ENCODE assay signal across 11 cellular contexts in genomic region chr1:164774413-164774812, GRCh38.
DNase-seq lines count a peak whose midpoint lies in the region; ATAC-seq and TF ChIP-seq lines count a peak whose summit lies in the region.
"Had no signal": no experiment of that assay in that cellular context is flagged by ENCODE, and none has a peak within 500 bp of the region (broad histone marks: within the 10 kb centered on the region; RNA-seq: fewer than 3 reads in every experiment).

No MANE protein-coding gene starts in this region.

- TF ChIP-seq CTCF in AG09309 (IDR thresholded peaks at IDR 0.05; ENCODE audit: control insufficient read depth, insufficient read depth, low read depth, low read length, missing control alignments) = peak; percentile 2
- TF ChIP-seq CTCF in HCT116 (IDR thresholded peaks at IDR 0.05 in 2 of 3, conservative IDR thresholded peaks at IDR 0.05 in 1 of 3; ENCODE audit: borderline replicate concordance in 1 of 3, insufficient read depth in 1 of 3, low read depth in 2 of 3, low read length in 2 of 3) = peak in 2 of 3 experiments; percentile 33 to 48; a peak in 3 of 6 replicates
- no peak for TF ChIP-seq CTCF in brain (conservative IDR thresholded peaks at IDR 0.05)
- TF ChIP-seq CTCF in neural crest cell (conservative IDR thresholded peaks at IDR 0.05) = no peak

- POLR2A ChIA-PET in HCT116 (lab: Charles Lee) = no interaction called here
- POLR2A ChIA-PET in CD8-positive, alpha-beta memory T cell (lab: Charles Lee) = no interaction called here

- no peaks in the 10 kb centered on the region for H3K27me3 ChIP-seq in HCT116 (ENCODE audit: insufficient read depth, low read length)
- H3K27me3 ChIP-seq in CD8-positive, alpha-beta memory T cell (ENCODE audit: insufficient read depth, low read length, poor library complexity, severe bottlenecking) = no peaks in the 10 kb centered on the region

- no TSS peak for BruUV-seq in HCT116 (replicated peaks; lab: Mats Ljungman, UMichigan)

- no peaks in the 10 kb centered on the region for H3K79me2 ChIP-seq in HCT116 (ENCODE audit: insufficient read depth, low read length)

- no peak overlapping the region for H3K4me3 ChIP-seq in AG09309 (ENCODE audit: control insufficient read depth, low read depth, low read length)
- H3K4me3 ChIP-seq in HCT116 (replicated peaks in 1 of 2; ENCODE audit: low read depth in 1 of 2, low read length in 2 of 2) = no peak overlapping the region
- no peak overlapping the region for H3K4me3 ChIP-seq in CD8-positive, alpha-beta memory T cell (ENCODE audit: low read length)

- DNase-seq in AG09309 (ENCODE audit: low read depth) = no peak
- DNase-seq in HCT116 (ENCODE audit: low read depth, low spot score) = no peak
- DNase-seq in neural crest cell (ENCODE audit: low read depth, low spot score) = no peak
- DNase-seq in NCI-H1436 (lab: John Stamatoyannopoulos, UW) = no peak
- no peak for DNase-seq in CD8-positive, alpha-beta memory T cell
- DNase-seq in effector CD8-positive, alpha-beta T cell (lab: John Stamatoyannopoulos, UW) = no peak
- DNase-seq: amygdala, COR-L47 had no signal

- H3K36me3 Mint-ChIP-seq in brain = no peaks in the 10 kb centered on the region
- peaks cover 2% of the 10 kb centered on the region for H3K36me3 Mint-ChIP-seq in neural crest cell (ENCODE audit: low read depth)
- H3K36me3 Mint-ChIP-seq in CD8-positive, alpha-beta memory T cell = no peaks in the 10 kb centered on the region

- RAD21 ChIA-PET in HCT116 (lab: Charles Lee; ENCODE audit: low non-redundant PET in 1 of 2, low total read pairs in 2 of 2, uncharacterized antibody in 2 of 2, unreplicated experiment in 2 of 2) = no interaction called here

- H3K9ac ChIP-seq in HCT116 (ENCODE audit: low read length) = no peak overlapping the region

- H3K27ac ChIP-seq in HCT116 (ENCODE audit: low read depth, low read length) = no peak overlapping the region
- no peak overlapping the region for H3K27ac ChIP-seq in CD8-positive, alpha-beta memory T cell (ENCODE audit: low read depth, low read length)

- no peaks in the 10 kb centered on the region for H4K20me1 ChIP-seq in HCT116 (ENCODE audit: insufficient read depth)

- H3K27me3 Mint-ChIP-seq in brain = peaks cover 3% of the 10 kb centered on the region
- no peaks in the 10 kb centered on the region for H3K27me3 Mint-ChIP-seq in neural crest cell (ENCODE audit: low read depth)
- H3K27me3 Mint-ChIP-seq in CD8-positive, alpha-beta memory T cell = no peaks in the 10 kb centered on the region

- no peaks in the 10 kb centered on the region for H3K9me2 ChIP-seq in HCT116 (ENCODE audit: insufficient read depth)

- no peak for TF ChIP-seq POLR2A in HCT116 (IDR thresholded peaks at IDR 0.05; ENCODE audit: borderline replicate concordance, extremely low read depth, insufficient read depth, insufficient read length)

- H3K27ac Mint-ChIP-seq in brain = peak overlapping the region; percentile 80 to 96 (median 84)
- H3K27ac Mint-ChIP-seq in neural crest cell (ENCODE audit: unreplicated experiment) = peak overlapping the region; percentile 2
- no peak overlapping the region for H3K27ac Mint-ChIP-seq in CD8-positive, alpha-beta memory T cell

- H3K4me1 Mint-ChIP-seq in brain = peaks cover 84% of the 10 kb centered on the region
- H3K4me1 Mint-ChIP-seq in neural crest cell = peaks cover 35% of the 10 kb centered on the region
- no peaks in the 10 kb centered on the region for H3K4me1 Mint-ChIP-seq in CD8-positive, alpha-beta memory T cell

- H3K4me2 ChIP-seq in HCT116 (ENCODE audit: low read length) = no peak overlapping the region

- H3K9me3 ChIP-seq in HCT116 (ENCODE audit: control insufficient read depth in 1 of 2, insufficient read depth in 1 of 2, low read depth in 1 of 2, low read length in 2 of 2) = no peaks in the 10 kb centered on the region
- no peaks in the 10 kb centered on the region for H3K9me3 ChIP-seq in CD8-positive, alpha-beta memory T cell (ENCODE audit: low read length)

- no peaks in the 10 kb centered on the region for H3K9me3 Mint-ChIP-seq in brain
- H3K9me3 Mint-ChIP-seq in neural crest cell = no peaks in the 10 kb centered on the region
- H3K9me3 Mint-ChIP-seq in CD8-positive, alpha-beta memory T cell = peaks cover 0 to 1% (median 0%) of the 10 kb centered on the region in 5 donors

- peak overlapping the region in 4 of 5 experiments; percentile 23 to 64 (median 38) for H3K4me3 Mint-ChIP-seq in brain
- H3K4me3 Mint-ChIP-seq in neural crest cell = no peak overlapping the region
- no peak overlapping the region for H3K4me3 Mint-ChIP-seq in CD8-positive, alpha-beta memory T cell

- no peak overlapping the region for H2AFZ ChIP-seq in HCT116 (ENCODE audit: low read depth, low read length, poor library complexity, severe bottlenecking)

- peak; percentile 9; the same call in 1 of the 2 replicates for TF ChIP-seq RAD21 in HCT116 (IDR thresholded peaks at IDR 0.05; ENCODE audit: low read depth)

- ATAC-seq in HCT116 (no peak), GM21529 (IDR thresholded peaks at IDR 0.05; ENCODE audit: unreplicated experiment) (no peak)

- CTCF ChIA-PET in HCT116 (lab: Charles Lee) = no interaction called here
- CTCF ChIA-PET in CD8-positive, alpha-beta memory T cell (lab: Charles Lee) = interaction anchor here (1.4 kb wide), 1 partner anchor 13 kb away, joined by 5 read pairs; no protein-coding TSS in a partner anchor

- peaks cover 39% of the 10 kb centered on the region in 2 experiments for H3K4me1 ChIP-seq in HCT116 (ENCODE audit: control insufficient read depth in 1 of 2, insufficient read depth in 2 of 2, low read length in 2 of 2)
- H3K4me1 ChIP-seq in CD8-positive, alpha-beta memory T cell (ENCODE audit: insufficient read depth, low read length) = no peaks in the 10 kb centered on the region

- intact Hi-C loops in HCT116 (cut with micrococcal nuclease) = loop anchor here (1.0 kb wide), 1 partner anchor 37 kb away; no protein-coding TSS in a partner anchor

- no peaks in the 10 kb centered on the region for H3K36me3 ChIP-seq in HCT116 (ENCODE audit: control insufficient read depth in 1 of 2, insufficient read depth in 2 of 2, low read length in 2 of 2)
- H3K36me3 ChIP-seq in CD8-positive, alpha-beta memory T cell (ENCODE audit: insufficient read depth, low read length) = no peaks in the 10 kb centered on the region
- H3K36me3 ChIP-seq: WERI-Rb-1 had no signal

TF ChIP-seq in HCT116, 20 proteins besides CTCF, POLR2A, EP300 and RAD21:
- no peak for TF ChIP-seq CBX3 (IDR thresholded peaks at IDR 0.05; ENCODE audit: low read depth)
- no peak for TF ChIP-seq EGR1 (IDR thresholded peaks at IDR 0.05; ENCODE audit: low read depth)
- TF ChIP-seq CEBPB (IDR thresholded peaks at IDR 0.05; ENCODE audit: low read depth) = no peak
- no peak for TF ChIP-seq ZFX (IDR thresholded peaks at IDR 0.05)
- TF ChIP-seq SIN3A (IDR thresholded peaks at IDR 0.05; ENCODE audit: low read depth) = no peak

Comparison
In these comparisons a context has a peak if more than half of its experiments do, and no peak if none do; other contexts are left out.
1. CTCF ChIP-seq: peak in AG09309 (single experiment) and HCT116 (2 of 3); none in brain (0 of 2) and neural crest cell (single experiment).
2. H3K27ac Mint-ChIP-seq: peak in brain (5 of 5) and neural crest cell (single experiment); none in CD8-positive, alpha-beta memory T cell (0 of 8).
3. H3K4me3 Mint-ChIP-seq: peak in brain (4 of 5); none in neural crest cell (single experiment) and CD8-positive, alpha-beta memory T cell (0 of 7).